Comparison of ENCODE assay signal across 15 cellular contexts in genomic region chr9:91143162-91143561, GRCh38.
DNase-seq lines count a peak whose midpoint lies in the region; ATAC-seq and TF ChIP-seq lines count a peak whose summit lies in the region.
"Had no signal": no experiment of that assay in that cellular context is flagged by ENCODE, and none has a peak within 500 bp of the region (broad histone marks: within the 10 kb centered on the region; RNA-seq: fewer than 3 reads in every experiment).

No MANE protein-coding gene starts in this region.

- peak; percentile 30 for DNase-seq in activated CD8-positive, alpha-beta memory T cell treated with anti-CD3 and anti-CD28 coated beads for 24 hours
- no peak for DNase-seq in activated CD8-positive, alpha-beta memory T cell treated with anti-CD3 and anti-CD28 coated beads, Interleukin-2, amount 50 U/mL, for 4 hours
- DNase-seq in CD1c-positive myeloid dendritic cell (ENCODE audit: extremely low spot score) (peak; percentile 51), amygdala (lab: John Stamatoyannopoulos, UW) (no peak), tibial nerve (ENCODE audit: low spot score in 2 of 2) (no peak)
- DNase-seq in activated T-helper 2 cell treated with anti-CD3 and anti-CD28 coated beads, Interferon-gamma antibody, Interleukin-2, Interleukin-4, amounts not matched to agents 10 μg/mL and 5 μg/mL and 100 μg/mL, durations not matched to agents 14 hours and 24 hours and 36 hours (ENCODE audit: low spot score): no peak
- no peak for DNase-seq in stimulated activated naive B cell treated with anti-CD40 and anti-IgM and Interleukin-4, amounts not matched to agents 10 μg/mL and 1 μg/mL and 100 μg/mL, for 72 hours
- DNase-seq: CD4-positive, alpha-beta memory T cell; DMS153; DMS79; GDM1; HCEC 1CT had no signal

- no peaks in the 10 kb centered on the region for H3K36me3 ChIP-seq in tibial nerve

- peaks cover 77% of the 10 kb centered on the region for H3K36me3 Mint-ChIP-seq in activated T-helper 2 cell treated with anti-CD3 and anti-CD28 coated beads, Interferon-gamma antibody, Interleukin-2, Interleukin-4, amounts not matched to agents 10 μg/mL and 5 μg/mL and 100 μg/mL, durations not matched to agents 14 hours and 24 hours and 36 hours (ENCODE audit: low read depth)
- H3K36me3 Mint-ChIP-seq in stimulated activated naive B cell treated with anti-CD40 and anti-IgM and Interleukin-4, amounts not matched to agents 10 μg/mL and 1 μg/mL and 100 μg/mL, for 72 hours: peaks cover 4 to 10% of the 10 kb centered on the region in 2 donors

- H3K27me3 Mint-ChIP-seq in activated T-helper 2 cell treated with anti-CD3 and anti-CD28 coated beads, Interferon-gamma antibody, Interleukin-2, Interleukin-4, amounts not matched to agents 10 μg/mL and 5 μg/mL and 100 μg/mL, durations not matched to agents 14 hours and 24 hours and 36 hours (ENCODE audit: low read depth): no peaks in the 10 kb centered on the region
- H3K27me3 Mint-ChIP-seq in stimulated activated naive B cell treated with anti-CD40 and anti-IgM and Interleukin-4, amounts not matched to agents 10 μg/mL and 1 μg/mL and 100 μg/mL, for 72 hours: no peaks in the 10 kb centered on the region
- H3K27me3 Mint-ChIP-seq: CD4-positive, alpha-beta memory T cell had no signal

- no peaks in the 10 kb centered on the region for H3K27me3 ChIP-seq in tibial nerve

- H3K4me1 ChIP-seq in tibial nerve: no peaks in the 10 kb centered on the region

- H3K9me3 Mint-ChIP-seq in activated T-helper 2 cell treated with anti-CD3 and anti-CD28 coated beads, Interferon-gamma antibody, Interleukin-2, Interleukin-4, amounts not matched to agents 10 μg/mL and 5 μg/mL and 100 μg/mL, durations not matched to agents 14 hours and 24 hours and 36 hours: peaks cover 27% of the 10 kb centered on the region
- peaks cover 4 to 8% of the 10 kb centered on the region in 2 donors for H3K9me3 Mint-ChIP-seq in stimulated activated naive B cell treated with anti-CD40 and anti-IgM and Interleukin-4, amounts not matched to agents 10 μg/mL and 1 μg/mL and 100 μg/mL, for 72 hours

- no peak overlapping the region for H3K4me3 Mint-ChIP-seq in activated T-helper 2 cell treated with anti-CD3 and anti-CD28 coated beads, Interferon-gamma antibody, Interleukin-2, Interleukin-4, amounts not matched to agents 10 μg/mL and 5 μg/mL and 100 μg/mL, durations not matched to agents 14 hours and 24 hours and 36 hours (ENCODE audit: low read depth)
- no peak overlapping the region for H3K4me3 Mint-ChIP-seq in stimulated activated naive B cell treated with anti-CD40 and anti-IgM and Interleukin-4, amounts not matched to agents 10 μg/mL and 1 μg/mL and 100 μg/mL, for 72 hours
- H3K4me3 Mint-ChIP-seq: CD4-positive, alpha-beta memory T cell; GM23338 had no signal

- peaks cover 64% of the 10 kb centered on the region for H3K4me1 Mint-ChIP-seq in activated T-helper 2 cell treated with anti-CD3 and anti-CD28 coated beads, Interferon-gamma antibody, Interleukin-2, Interleukin-4, amounts not matched to agents 10 μg/mL and 5 μg/mL and 100 μg/mL, durations not matched to agents 14 hours and 24 hours and 36 hours (ENCODE audit: low read depth)
- H3K4me1 Mint-ChIP-seq in stimulated activated naive B cell treated with anti-CD40 and anti-IgM and Interleukin-4, amounts not matched to agents 10 μg/mL and 1 μg/mL and 100 μg/mL, for 72 hours: peaks cover 47 to 51% of the 10 kb centered on the region in 2 donors

- 82 to 96% methylated on average over 5 of the region's 5 CpGs for WGBS in tibial nerve, 2 donors

- no peak for TF ChIP-seq EP300 in tibial nerve (IDR thresholded peaks at IDR 0.05)

- H3K9me3 ChIP-seq in tibial nerve: no peaks in the 10 kb centered on the region

- H3K27ac ChIP-seq in tibial nerve: no peak overlapping the region
- H3K27ac ChIP-seq: C4-2B, HL-60 had no signal

- no peak overlapping the region for H3K4me3 ChIP-seq in tibial nerve
- H3K4me3 ChIP-seq: GM23338 had no signal

- ATAC-seq in stimulated activated naive B cell treated with anti-CD40 and anti-IgM and Interleukin-4, amounts not matched to agents 10 μg/mL and 1 μg/mL and 100 μg/mL, for 72 hours (replicated peaks): no peak
- ATAC-seq: GM23338 had no signal

- no peak for TF ChIP-seq CTCF in tibial nerve (IDR thresholded peaks at IDR 0.05)

- peak overlapping the region; percentile 96 for H3K27ac Mint-ChIP-seq in activated T-helper 2 cell treated with anti-CD3 and anti-CD28 coated beads, Interferon-gamma antibody, Interleukin-2, Interleukin-4, amounts not matched to agents 10 μg/mL and 5 μg/mL and 100 μg/mL, durations not matched to agents 14 hours and 24 hours and 36 hours
- peak overlapping the region; percentile 25 for H3K27ac Mint-ChIP-seq in stimulated activated naive B cell treated with anti-CD40 and anti-IgM and Interleukin-4, amounts not matched to agents 10 μg/mL and 1 μg/mL and 100 μg/mL, for 72 hours
- H3K27ac Mint-ChIP-seq: CD4-positive, alpha-beta memory T cell; GM23338 had no signal

- intact Hi-C loops in activated T-helper 2 cell treated with anti-CD3 and anti-CD28 coated beads, Interferon-gamma antibody, Interleukin-2, Interleukin-4, amounts not matched to agents 10 μg/mL and 5 μg/mL and 100 μg/mL, durations not matched to agents 14 hours and 24 hours and 36 hours (cut with micrococcal nuclease): no loop called here

- no peak for TF ChIP-seq POLR2A in tibial nerve (IDR thresholded peaks at IDR 0.05)

Comparison
In these comparisons a context has a peak if more than half of its experiments do, and no peak if none do; other contexts are left out.
1. DNase-seq: peak in activated CD8-positive, alpha-beta memory T cell treated with anti-CD3 and anti-CD28 coated beads for 24 hours (single experiment) and CD1c-positive myeloid dendritic cell (single experiment); none in activated CD8-positive, alpha-beta memory T cell treated with anti-CD3 and anti-CD28 coated beads, Interleukin-2, amount 50 U/mL, for 4 hours (single experiment), activated T-helper 2 cell treated with anti-CD3 and anti-CD28 coated beads, Interferon-gamma antibody, Interleukin-2, Interleukin-4, amounts not matched to agents 10 μg/mL and 5 μg/mL and 100 μg/mL, durations not matched to agents 14 hours and 24 hours and 36 hours (single experiment), stimulated activated naive B cell treated with anti-CD40 and anti-IgM and Interleukin-4, amounts not matched to agents 10 μg/mL and 1 μg/mL and 100 μg/mL, for 72 hours (single experiment), amygdala (0 of 56) and tibial nerve (0 of 2).